ENCODE assay signal across 15 cellular contexts in the genomic region with DNA sequence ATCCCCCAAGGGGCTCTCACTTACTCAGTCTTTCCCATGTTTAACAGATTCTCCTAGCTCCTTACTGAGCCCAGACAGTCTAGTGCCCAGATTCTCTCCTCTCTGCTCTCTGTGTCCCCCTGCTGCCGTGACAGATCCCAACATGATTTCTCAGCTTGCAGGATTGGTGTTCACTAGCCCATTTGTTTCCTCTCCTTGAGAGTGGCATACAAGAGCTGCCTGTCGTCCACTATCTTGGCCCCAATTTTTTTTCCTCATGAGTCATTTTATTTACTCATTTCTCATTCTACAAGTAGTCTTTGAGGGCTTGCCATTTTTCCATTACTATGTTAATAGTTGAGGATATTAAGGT.
A peak's percentile ranks its signal among the peaks of the same experiment; 100 is the strongest.
DNase-seq lines count a peak whose midpoint lies in the region; ATAC-seq and TF ChIP-seq lines count a peak whose summit lies in the region.
"Had no signal": no experiment of that assay in that cellular context is flagged by ENCODE, and none has a peak within 500 bp of the region (broad histone marks: within the 10 kb centered on the region; RNA-seq: fewer than 3 reads in every experiment).

No MANE protein-coding gene starts in this region.

- H3K4me1 ChIP-seq in PC-9 (replicated peaks; ENCODE audit: insufficient read depth) = peaks cover 8% of the 10 kb centered on the region; the same call in 1 of the 2 replicates

- BruUV-seq in PC-9 (replicated peaks; lab: Mats Ljungman, UMichigan) = no TSS peak

- peaks cover 3% of the 10 kb centered on the region for H3K9me3 Mint-ChIP-seq in endothelial cell (ENCODE audit: unreplicated experiment)

- no peak overlapping the region for H2AFZ ChIP-seq in PC-9

- H3F3A ChIP-seq in PC-9 (ENCODE audit: insufficient read depth, low read depth) = no peaks in the 10 kb centered on the region; the same call in 1 of the 2 replicates

- H3K4me3 ChIP-seq in PC-9 = no peak overlapping the region

- H3K27me3 Mint-ChIP-seq in endothelial cell (ENCODE audit: unreplicated experiment) = peaks cover 2% of the 10 kb centered on the region

- peaks cover 5% of the 10 kb centered on the region for H3K36me3 Mint-ChIP-seq in endothelial cell (ENCODE audit: low read depth, unreplicated experiment)

- peak overlapping the region; percentile 19 for H3K27ac Mint-ChIP-seq in endothelial cell (ENCODE audit: unreplicated experiment)
- H3K27ac Mint-ChIP-seq: activated T-helper 17 cell treated with anti-CD3 and anti-CD28 coated beads, Interleukin-2, amount 50 U/mL, for 72 hours; nephron progenitor cell had no signal

- DNase-seq in EH (ENCODE audit: low read depth) = peak; percentile 58
- peak; percentile 15 to 60 for DNase-seq in PC-9
- no peak for DNase-seq in endothelial cell (ENCODE audit: low spot score)
- DNase-seq in lung microvascular endothelial cell (ENCODE audit: low read depth in 2 of 2) = peak; percentile 40 to 48
- no peak for DNase-seq in DMS153 (lab: John Stamatoyannopoulos, UW)
- no peak for DNase-seq in stimulated activated naive CD4-positive, alpha-beta T cell (lab: John Stamatoyannopoulos, UW)
- no peak for DNase-seq in NCI-H748 treated with DMSO at 0.1 percent for 48 hours (lab: John Stamatoyannopoulos, UW)
- DNase-seq: activated CD4-positive, alpha-beta T cell treated with anti-CD3 and anti-CD28 coated beads for 1 hour; COR-L47; kidney; NCI-H1436; nephron progenitor cell; small intestine had no signal

- CTCF ChIA-PET in PC-9 (lab: Charles Lee) = interaction anchor here (0.5 to 0.7 kb wide), 3 partner anchors 11 to 225 kb away, joined by 3 to 4 read pairs (median 3); no protein-coding TSS in a partner anchor

- no peaks in the 10 kb centered on the region for H4K20me1 ChIP-seq in PC-9 (ENCODE audit: insufficient read depth)

- no peaks in the 10 kb centered on the region for H3K4me1 Mint-ChIP-seq in endothelial cell (ENCODE audit: unreplicated experiment)
- H3K4me1 Mint-ChIP-seq: activated T-helper 17 cell treated with anti-CD3 and anti-CD28 coated beads, Interleukin-2, amount 50 U/mL, for 72 hours had no signal

- H3K36me3 ChIP-seq in PC-9 (ENCODE audit: low read depth) = no peaks in the 10 kb centered on the region

- no peak for ATAC-seq in HG02763 (IDR thresholded peaks at IDR 0.05; ENCODE audit: unreplicated experiment)
- ATAC-seq: activated T-helper 17 cell treated with anti-CD3 and anti-CD28 coated beads, Interleukin-2, amount 50 U/mL, for 72 hours had no signal

- H3K4me3 Mint-ChIP-seq in endothelial cell (ENCODE audit: unreplicated experiment) = no peak overlapping the region
- H3K4me3 Mint-ChIP-seq: activated T-helper 17 cell treated with anti-CD3 and anti-CD28 coated beads, Interleukin-2, amount 50 U/mL, for 72 hours; nephron progenitor cell had no signal

- no peaks in the 10 kb centered on the region for H3K79me2 ChIP-seq in PC-9 (ENCODE audit: low read depth)

- H3K9me2 ChIP-seq in PC-9 (ENCODE audit: insufficient read depth) = no peaks in the 10 kb centered on the region

- TF ChIP-seq CTCF in PC-9 (conservative IDR thresholded peaks at IDR 0.05) (no peak; the same call in 1 of the 2 replicates), endothelial cell (IDR thresholded peaks at IDR 0.05; ENCODE audit: unreplicated experiment) (no peak)

- POLR2A ChIA-PET in PC-9 (lab: Charles Lee; ENCODE audit: unreplicated experiment) = interaction anchor here (0.7 kb wide), 1 partner anchor 188 kb away, joined by 5 read pairs; no protein-coding TSS in a partner anchor

- intact Hi-C loops in PC-9 (cut with micrococcal nuclease; ENCODE audit: unreplicated experiment) = loop anchor here (5.0 kb wide), 1 partner anchor 183 kb away; no protein-coding TSS in a partner anchor

- H3K27ac ChIP-seq in PC-9 = no peak overlapping the region

- H3K27me3 ChIP-seq in PC-9 (ENCODE audit: insufficient read depth, low read depth) = no peaks in the 10 kb centered on the region

- peaks cover 35% of the 10 kb centered on the region for H3K9me3 ChIP-seq in PC-9 (ENCODE audit: insufficient read depth, low read depth)

- H3K4me2 ChIP-seq in PC-9 = no peak overlapping the region

Comparison
In these comparisons a context has a peak if more than half of its experiments do, and no peak if none do; other contexts are left out.
1. DNase-seq: peak in EH (single experiment), PC-9 (2 of 2) and lung microvascular endothelial cell (2 of 2); none in endothelial cell (single experiment), DMS153 (single experiment), stimulated activated naive CD4-positive, alpha-beta T cell (0 of 6) and NCI-H748 treated with DMSO at 0.1 percent for 48 hours (single experiment).